8 cellular contexts compared by ENCODE assay signal in genomic region chr2:121659933-121660332, GRCh38.
"Had no signal": no experiment of that assay in that cellular context is flagged by ENCODE, and none has a peak within 500 bp of the region (broad histone marks: within the 10 kb centered on the region; RNA-seq: fewer than 3 reads in every experiment).

No MANE protein-coding gene starts in this region.

- H3K9ac ChIP-seq: GM23248 had no signal

- H3K9me3 ChIP-seq: HAP-1 had no signal

- ATAC-seq: HCT116 had no signal

- H3K36me3 ChIP-seq: HAP-1 had no signal

- H3K4me3 ChIP-seq: GM23248, HAP-1 had no signal

- DNase-seq: GM23248, GOT3, H7, HFFc6, KG1 had no signal

- H2AFZ ChIP-seq: GM23248 had no signal

- H3K27ac ChIP-seq: GM23248 had no signal

- FAIRE-seq: HTR-8/SVneo had no signal
